Comparison of ENCODE assay signal across 9 cellular contexts in the genomic region with DNA sequence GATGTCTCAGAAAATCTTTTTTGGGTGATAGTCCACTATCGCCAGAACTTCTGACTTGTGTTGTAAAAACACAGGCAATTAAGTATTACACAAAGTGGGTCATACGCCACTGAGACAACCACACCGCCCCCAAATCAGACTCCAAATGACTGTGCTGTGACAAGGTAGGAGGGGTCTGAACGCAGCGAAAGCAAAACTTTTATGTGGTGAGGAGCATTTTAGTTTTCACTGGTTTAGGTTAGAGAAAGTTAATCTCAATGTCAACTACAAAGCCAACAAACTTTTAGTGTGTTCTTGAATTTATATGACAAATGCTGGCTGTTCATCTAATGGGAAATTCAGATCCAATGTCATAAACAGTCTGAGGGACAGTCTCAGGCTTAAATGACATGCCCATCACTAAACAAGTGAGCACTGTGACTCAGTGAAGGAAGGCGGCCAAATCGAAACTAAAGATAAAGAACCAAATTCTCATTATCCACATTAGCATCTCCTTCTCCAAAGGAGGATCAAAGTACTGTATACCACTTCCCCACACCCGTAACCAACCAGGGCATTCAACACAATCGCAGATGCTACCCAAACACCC.
DNase-seq lines count a peak whose midpoint lies in the region; ATAC-seq and TF ChIP-seq lines count a peak whose summit lies in the region.
"Had no signal": no experiment of that assay in that cellular context is flagged by ENCODE, and none has a peak within 500 bp of the region (broad histone marks: within the 10 kb centered on the region; RNA-seq: fewer than 3 reads in every experiment).

No MANE protein-coding gene starts in this region.

- H3K4me1 Mint-ChIP-seq in WTC11, result no peaks in the 10 kb centered on the region

- TF ChIP-seq CTCF in WTC11 (IDR thresholded peaks at IDR 0.05), result no peak

- POLR2A ChIA-PET in WTC11 (lab: Charles Lee), result no interaction called here

- no peaks in the 10 kb centered on the region for H3K9me3 ChIP-seq in mononuclear cell (ENCODE audit: low read depth, low read length)

- DNase-seq in activated CD4-positive, alpha-beta T cell treated with anti-CD3 and anti-CD28 coated beads for 1 hour, result peak; percentile 51
- DNase-seq in midbrain (lab: John Stamatoyannopoulos, UW) (no peak), WTC11 (ENCODE audit: low spot score) (no peak), mesenteric fat pad (ENCODE audit: low spot score) (no peak), NCI-H446 treated with DMSO at 0.1 percent for 48 hours (lab: John Stamatoyannopoulos, UW) (no peak)

- ATAC-seq in GM18519 (IDR thresholded peaks at IDR 0.05; ENCODE audit: low FRiP score, unreplicated experiment), result peak; percentile 67
- ATAC-seq in HG02981 (IDR thresholded peaks at IDR 0.05; ENCODE audit: unreplicated experiment), result peak; percentile 96
- no peak for ATAC-seq in WTC11

- H3K4me1 ChIP-seq in mononuclear cell (ENCODE audit: insufficient read depth, low read length), result peaks cover 51% of the 10 kb centered on the region

- no peak overlapping the region for H3K4me3 Mint-ChIP-seq in WTC11
- H3K4me3 Mint-ChIP-seq: brain had no signal

- CTCF ChIA-PET in WTC11 (lab: Charles Lee), result interaction anchor here (2.9 kb wide), 1 partner anchor 141 kb away, joined by 9 read pairs; no protein-coding TSS in a partner anchor

- no peaks in the 10 kb centered on the region for H3K36me3 Mint-ChIP-seq in WTC11

- H3K4me3 ChIP-seq in mononuclear cell (ENCODE audit: low read length), result peak overlapping the region; percentile 35

- no peaks in the 10 kb centered on the region for H3K9me3 Mint-ChIP-seq in WTC11
- H3K9me3 Mint-ChIP-seq: brain had no signal

- no peaks in the 10 kb centered on the region for H3K27me3 Mint-ChIP-seq in WTC11 (ENCODE audit: low read depth)
- H3K27me3 Mint-ChIP-seq: brain had no signal

- no peak overlapping the region for H3K27ac Mint-ChIP-seq in WTC11
- H3K27ac Mint-ChIP-seq: brain had no signal

- H3K27me3 ChIP-seq in mononuclear cell (ENCODE audit: insufficient read depth, low read length), result no peaks in the 10 kb centered on the region

TF ChIP-seq in WTC11, 78 proteins besides CTCF, POLR2A, EP300 and RAD21:
- no peak for TF ChIP-seq ELF4 (CRISPR knock-in tag; IDR thresholded peaks at IDR 0.05; ENCODE audit: low read depth)
- TF ChIP-seq NR1H2 (CRISPR knock-in tag; IDR thresholded peaks at IDR 0.05), result no peak
- TF ChIP-seq, protein P1, sequence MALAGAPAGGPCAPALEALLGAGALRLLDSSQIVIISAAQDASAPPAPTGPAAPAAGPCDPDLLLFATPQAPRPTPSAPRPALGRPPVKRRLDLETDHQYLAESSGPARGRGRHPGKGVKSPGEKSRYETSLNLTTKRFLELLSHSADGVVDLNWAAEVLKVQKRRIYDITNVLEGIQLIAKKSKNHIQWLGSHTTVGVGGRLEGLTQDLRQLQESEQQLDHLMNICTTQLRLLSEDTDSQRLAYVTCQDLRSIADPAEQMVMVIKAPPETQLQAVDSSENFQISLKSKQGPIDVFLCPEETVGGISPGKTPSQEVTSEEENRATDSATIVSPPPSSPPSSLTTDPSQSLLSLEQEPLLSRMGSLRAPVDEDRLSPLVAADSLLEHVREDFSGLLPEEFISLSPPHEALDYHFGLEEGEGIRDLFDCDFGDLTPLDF (CRISPR knock-in tag; IDR thresholded peaks at IDR 0.05), result no peak
- no peak for TF ChIP-seq SOX15 (CRISPR knock-in tag; IDR thresholded peaks at IDR 0.05)
- no peak for TF ChIP-seq MXD4 (CRISPR knock-in tag; IDR thresholded peaks at IDR 0.05; ENCODE audit: borderline replicate concordance)
- no peak for TF ChIP-seq HMGA2 (CRISPR knock-in tag; IDR thresholded peaks at IDR 0.05)
- TF ChIP-seq, protein P2, sequence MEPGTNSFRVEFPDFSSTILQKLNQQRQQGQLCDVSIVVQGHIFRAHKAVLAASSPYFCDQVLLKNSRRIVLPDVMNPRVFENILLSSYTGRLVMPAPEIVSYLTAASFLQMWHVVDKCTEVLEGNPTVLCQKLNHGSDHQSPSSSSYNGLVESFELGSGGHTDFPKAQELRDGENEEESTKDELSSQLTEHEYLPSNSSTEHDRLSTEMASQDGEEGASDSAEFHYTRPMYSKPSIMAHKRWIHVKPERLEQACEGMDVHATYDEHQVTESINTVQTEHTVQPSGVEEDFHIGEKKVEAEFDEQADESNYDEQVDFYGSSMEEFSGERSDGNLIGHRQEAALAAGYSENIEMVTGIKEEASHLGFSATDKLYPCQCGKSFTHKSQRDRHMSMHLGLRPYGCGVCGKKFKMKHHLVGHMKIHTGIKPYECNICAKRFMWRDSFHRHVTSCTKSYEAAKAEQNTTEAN (CRISPR knock-in tag; IDR thresholded peaks at IDR 0.05), result no peak
- TF ChIP-seq EMX1 (CRISPR knock-in tag; IDR thresholded peaks at IDR 0.05), result no peak
- no peak for TF ChIP-seq ZNF232 (CRISPR knock-in tag; IDR thresholded peaks at IDR 0.05)
- TF ChIP-seq, protein P3, sequence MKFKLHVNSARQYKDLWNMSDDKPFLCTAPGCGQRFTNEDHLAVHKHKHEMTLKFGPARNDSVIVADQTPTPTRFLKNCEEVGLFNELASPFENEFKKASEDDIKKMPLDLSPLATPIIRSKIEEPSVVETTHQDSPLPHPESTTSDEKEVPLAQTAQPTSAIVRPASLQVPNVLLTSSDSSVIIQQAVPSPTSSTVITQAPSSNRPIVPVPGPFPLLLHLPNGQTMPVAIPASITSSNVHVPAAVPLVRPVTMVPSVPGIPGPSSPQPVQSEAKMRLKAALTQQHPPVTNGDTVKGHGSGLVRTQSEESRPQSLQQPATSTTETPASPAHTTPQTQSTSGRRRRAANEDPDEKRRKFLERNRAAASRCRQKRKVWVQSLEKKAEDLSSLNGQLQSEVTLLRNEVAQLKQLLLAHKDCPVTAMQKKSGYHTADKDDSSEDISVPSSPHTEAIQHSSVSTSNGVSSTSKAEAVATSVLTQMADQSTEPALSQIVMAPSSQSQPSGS (CRISPR knock-in tag; IDR thresholded peaks at IDR 0.05; ENCODE audit: borderline replicate concordance, low read depth), result no peak
- no peak for TF ChIP-seq PRRX2 (CRISPR knock-in tag; IDR thresholded peaks at IDR 0.05)
- TF ChIP-seq, protein P4, sequence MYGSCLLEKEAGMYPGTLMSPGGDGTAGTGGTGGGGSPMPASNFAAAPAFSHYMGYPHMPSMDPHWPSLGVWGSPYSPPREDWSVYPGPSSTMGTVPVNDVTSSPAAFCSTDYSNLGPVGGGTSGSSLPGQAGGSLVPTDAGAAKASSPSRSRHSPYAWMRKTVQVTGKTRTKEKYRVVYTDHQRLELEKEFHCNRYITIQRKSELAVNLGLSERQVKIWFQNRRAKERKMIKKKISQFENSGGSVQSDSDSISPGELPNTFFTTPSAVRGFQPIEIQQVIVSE (CRISPR knock-in tag; IDR thresholded peaks at IDR 0.05; ENCODE audit: borderline replicate concordance), result no peak
- no peak for TF ChIP-seq TEAD1 (CRISPR knock-in tag; IDR thresholded peaks at IDR 0.05)
- TF ChIP-seq, protein P5, sequence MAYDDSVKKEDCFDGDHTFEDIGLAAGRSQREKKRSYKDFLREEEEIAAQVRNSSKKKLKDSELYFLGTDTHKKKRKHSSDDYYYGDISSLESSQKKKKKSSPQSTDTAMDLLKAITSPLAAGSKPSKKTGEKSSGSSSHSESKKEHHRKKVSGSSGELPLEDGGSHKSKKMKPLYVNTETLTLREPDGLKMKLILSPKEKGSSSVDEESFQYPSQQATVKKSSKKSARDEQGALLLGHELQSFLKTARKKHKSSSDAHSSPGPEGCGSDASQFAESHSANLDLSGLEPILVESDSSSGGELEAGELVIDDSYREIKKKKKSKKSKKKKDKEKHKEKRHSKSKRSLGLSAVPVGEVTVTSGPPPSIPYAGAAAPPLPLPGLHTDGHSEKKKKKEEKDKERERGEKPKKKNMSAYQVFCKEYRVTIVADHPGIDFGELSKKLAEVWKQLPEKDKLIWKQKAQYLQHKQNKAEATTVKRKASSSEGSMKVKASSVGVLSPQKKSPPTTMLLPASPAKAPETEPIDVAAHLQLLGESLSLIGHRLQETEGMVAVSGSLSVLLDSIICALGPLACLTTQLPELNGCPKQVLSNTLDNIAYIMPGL (CRISPR knock-in tag; IDR thresholded peaks at IDR 0.05), result no peak
- TF ChIP-seq, protein P6, sequence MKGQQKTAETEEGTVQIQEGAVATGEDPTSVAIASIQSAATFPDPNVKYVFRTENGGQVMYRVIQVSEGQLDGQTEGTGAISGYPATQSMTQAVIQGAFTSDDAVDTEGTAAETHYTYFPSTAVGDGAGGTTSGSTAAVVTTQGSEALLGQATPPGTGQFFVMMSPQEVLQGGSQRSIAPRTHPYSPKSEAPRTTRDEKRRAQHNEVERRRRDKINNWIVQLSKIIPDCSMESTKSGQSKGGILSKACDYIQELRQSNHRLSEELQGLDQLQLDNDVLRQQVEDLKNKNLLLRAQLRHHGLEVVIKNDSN (CRISPR knock-in tag; IDR thresholded peaks at IDR 0.05), result no peak
